ENCODE assay signal across 1 cellular context in genomic region chr17:80743181-80743771, GRCh38.
TF ChIP-seq lines count a peak whose summit lies in the region.

No MANE protein-coding gene starts in this region.

TF ChIP-seq in GM23338, 12 proteins besides CTCF, POLR2A, EP300 and RAD21 (continued from another document):
- TF ChIP-seq, protein P1, sequence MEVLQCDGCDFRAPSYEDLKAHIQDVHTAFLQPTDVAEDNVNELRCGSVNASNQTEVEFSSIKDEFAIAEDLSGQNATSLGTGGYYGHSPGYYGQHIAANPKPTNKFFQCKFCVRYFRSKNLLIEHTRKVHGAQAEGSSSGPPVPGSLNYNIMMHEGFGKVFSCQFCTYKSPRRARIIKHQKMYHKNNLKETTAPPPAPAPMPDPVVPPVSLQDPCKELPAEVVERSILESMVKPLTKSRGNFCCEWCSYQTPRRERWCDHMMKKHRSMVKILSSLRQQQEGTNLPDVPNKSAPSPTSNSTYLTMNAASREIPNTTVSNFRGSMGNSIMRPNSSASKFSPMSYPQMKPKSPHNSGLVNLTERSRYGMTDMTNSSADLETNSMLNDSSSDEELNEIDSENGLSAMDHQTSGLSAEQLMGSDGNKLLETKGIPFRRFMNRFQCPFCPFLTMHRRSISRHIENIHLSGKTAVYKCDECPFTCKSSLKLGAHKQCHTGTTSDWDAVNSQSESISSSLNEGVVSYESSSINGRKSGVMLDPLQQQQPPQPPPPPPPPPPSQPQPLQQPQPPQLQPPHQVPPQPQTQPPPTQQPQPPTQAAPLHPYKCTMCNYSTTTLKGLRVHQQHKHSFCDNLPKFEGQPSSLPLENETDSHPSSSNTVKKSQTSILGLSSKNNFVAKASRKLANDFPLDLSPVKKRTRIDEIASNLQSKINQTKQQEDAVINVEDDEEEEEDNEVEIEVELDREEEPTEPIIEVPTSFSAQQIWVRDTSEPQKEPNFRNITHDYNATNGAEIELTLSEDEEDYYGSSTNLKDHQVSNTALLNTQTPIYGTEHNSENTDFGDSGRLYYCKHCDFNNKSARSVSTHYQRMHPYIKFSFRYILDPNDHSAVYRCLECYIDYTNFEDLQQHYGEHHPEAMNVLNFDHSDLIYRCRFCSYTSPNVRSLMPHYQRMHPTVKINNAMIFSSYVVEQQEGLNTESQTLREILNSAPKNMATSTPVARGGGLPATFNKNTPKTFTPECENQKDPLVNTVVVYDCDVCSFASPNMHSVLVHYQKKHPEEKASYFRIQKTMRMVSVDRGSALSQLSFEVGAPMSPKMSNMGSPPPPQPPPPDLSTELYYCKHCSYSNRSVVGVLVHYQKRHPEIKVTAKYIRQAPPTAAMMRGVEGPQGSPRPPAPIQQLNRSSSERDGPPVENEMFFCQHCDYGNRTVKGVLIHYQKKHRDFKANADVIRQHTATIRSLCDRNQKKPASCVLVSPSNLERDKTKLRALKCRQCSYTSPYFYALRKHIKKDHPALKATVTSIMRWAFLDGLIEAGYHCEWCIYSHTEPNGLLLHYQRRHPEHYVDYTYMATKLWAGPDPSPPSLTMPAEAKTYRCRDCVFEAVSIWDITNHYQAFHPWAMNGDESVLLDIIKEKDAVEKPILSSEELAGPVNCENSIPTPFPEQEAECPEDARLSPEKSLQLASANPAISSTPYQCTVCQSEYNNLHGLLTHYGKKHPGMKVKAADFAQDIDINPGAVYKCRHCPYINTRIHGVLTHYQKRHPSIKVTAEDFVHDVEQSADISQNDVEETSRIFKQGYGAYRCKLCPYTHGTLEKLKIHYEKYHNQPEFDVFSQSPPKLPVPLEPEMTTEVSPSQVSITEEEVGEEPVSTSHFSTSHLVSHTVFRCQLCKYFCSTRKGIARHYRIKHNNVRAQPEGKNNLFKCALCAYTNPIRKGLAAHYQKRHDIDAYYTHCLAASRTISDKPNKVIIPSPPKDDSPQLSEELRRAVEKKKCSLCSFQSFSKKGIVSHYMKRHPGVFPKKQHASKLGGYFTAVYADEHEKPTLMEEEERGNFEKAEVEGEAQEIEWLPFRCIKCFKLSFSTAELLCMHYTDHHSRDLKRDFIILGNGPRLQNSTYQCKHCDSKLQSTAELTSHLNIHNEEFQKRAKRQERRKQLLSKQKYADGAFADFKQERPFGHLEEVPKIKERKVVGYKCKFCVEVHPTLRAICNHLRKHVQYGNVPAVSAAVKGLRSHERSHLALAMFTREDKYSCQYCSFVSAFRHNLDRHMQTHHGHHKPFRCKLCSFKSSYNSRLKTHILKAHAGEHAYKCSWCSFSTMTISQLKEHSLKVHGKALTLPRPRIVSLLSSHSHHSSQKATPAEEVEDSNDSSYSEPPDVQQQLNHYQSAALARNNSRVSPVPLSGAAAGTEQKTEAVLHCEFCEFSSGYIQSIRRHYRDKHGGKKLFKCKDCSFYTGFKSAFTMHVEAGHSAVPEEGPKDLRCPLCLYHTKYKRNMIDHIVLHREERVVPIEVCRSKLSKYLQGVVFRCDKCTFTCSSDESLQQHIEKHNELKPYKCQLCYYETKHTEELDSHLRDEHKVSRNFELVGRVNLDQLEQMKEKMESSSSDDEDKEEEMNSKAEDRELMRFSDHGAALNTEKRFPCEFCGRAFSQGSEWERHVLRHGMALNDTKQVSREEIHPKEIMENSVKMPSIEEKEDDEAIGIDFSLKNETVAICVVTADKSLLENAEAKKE (CRISPR knock-in tag; IDR thresholded peaks at IDR 0.05) = no peak
- no peak for TF ChIP-seq CREB1 (CRISPR knock-in tag; IDR thresholded peaks at IDR 0.05; ENCODE audit: low read depth)
- no peak for TF ChIP-seq ZNF114 (CRISPR knock-in tag; IDR thresholded peaks at IDR 0.05)
